8 cellular contexts compared by ENCODE assay signal in the genomic region with DNA sequence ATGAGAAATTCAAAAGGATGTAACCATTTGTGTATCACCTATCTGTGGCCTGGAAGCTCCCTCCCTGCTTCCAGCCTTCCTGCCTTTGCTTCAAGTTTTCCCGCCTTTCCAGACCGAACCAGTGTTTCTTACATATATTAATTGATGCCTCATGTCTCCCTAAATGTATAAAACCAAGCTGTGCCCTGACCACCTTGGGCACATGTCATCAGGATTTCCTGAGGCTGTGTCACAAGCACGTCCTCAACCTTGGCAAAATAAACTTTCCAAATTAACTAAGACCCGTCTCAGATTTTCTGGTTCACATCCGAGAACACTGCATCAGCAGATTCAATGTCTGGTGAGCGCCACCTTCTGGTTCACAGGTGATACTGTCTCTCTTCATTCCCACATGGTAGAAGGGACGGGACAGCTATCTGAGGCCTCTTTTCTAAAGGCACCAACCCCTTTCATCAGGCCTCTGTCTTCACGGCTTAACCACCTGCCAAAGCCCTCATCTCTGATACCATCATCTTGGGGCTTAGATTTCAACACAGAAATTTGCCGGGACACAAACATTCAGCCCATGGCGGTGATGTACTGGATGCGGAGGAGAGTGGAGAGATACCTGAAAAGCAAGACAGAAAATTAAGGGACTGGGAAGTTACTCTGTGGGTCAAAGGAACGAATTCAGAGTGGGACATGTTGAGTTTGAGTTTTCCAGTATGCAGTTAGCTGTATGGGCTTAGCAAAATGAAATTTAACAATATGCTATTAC. TPM values are rescaled to one million over a fixed set of nuclear protein-coding genes. Genes with fewer than 3 reads are reported as not detected.
A peak's percentile ranks its signal among the peaks of the same experiment; 100 is the strongest.
DNase-seq lines count a peak whose midpoint lies in the region; TF ChIP-seq lines count a peak whose summit lies in the region.

No MANE protein-coding gene starts in this region.

- intact Hi-C loops in stomach (cut with DNase I; ENCODE audit: low total_unique reads): no loop called here

- H3K27me3 Mint-ChIP-seq in endodermal cell (ENCODE audit: insufficient read depth) (peaks cover 11% of the 10 kb centered on the region), mesothelial cell of epicardium (ENCODE audit: low read depth) (peaks cover 9% of the 10 kb centered on the region)

- no peaks in the 10 kb centered on the region for H3K36me3 ChIP-seq in endodermal cell (ENCODE audit: control insufficient read depth, insufficient read depth, low read length)
- no peaks in the 10 kb centered on the region for H3K36me3 ChIP-seq in stomach

- H3K4me1 ChIP-seq in endodermal cell (ENCODE audit: control insufficient read depth, insufficient read depth, low read length) (no peaks in the 10 kb centered on the region), stomach (no peaks in the 10 kb centered on the region)

- no peaks in the 10 kb centered on the region for H3K4me1 Mint-ChIP-seq in endodermal cell
- no peaks in the 10 kb centered on the region for H3K4me1 Mint-ChIP-seq in mesothelial cell of epicardium

- H3K4me3 Mint-ChIP-seq in endodermal cell (no peak overlapping the region), mesothelial cell of epicardium (no peak overlapping the region)

- H3K4me3 ChIP-seq in WI38 (ENCODE audit: low read depth, low read length): no peak overlapping the region
- H3K4me3 ChIP-seq in endodermal cell (ENCODE audit: low read length): no peak overlapping the region
- H3K4me3 ChIP-seq in stomach: no peak overlapping the region

- H3K27me3 ChIP-seq in endodermal cell (ENCODE audit: control insufficient read depth, insufficient read depth, low read length, poor library complexity, severe bottlenecking): no peaks in the 10 kb centered on the region
- H3K27me3 ChIP-seq in stomach: peaks cover 0 to 67% (median 0%) of the 10 kb centered on the region in 3 donors

- WGBS in endodermal cell (ENCODE audit: insufficient coverage in 1 of 2, insufficient read length in 1 of 2), 2 experiments: 51 to 53% methylated on average over 11 to 12 of the region's 12 CpGs
- 31 to 37% (median 34%) methylated on average over 12 of the region's 12 CpGs for WGBS in stomach, 5 donors

- no peak for TF ChIP-seq EP300 in stomach (IDR thresholded peaks at IDR 0.05)

- no peaks in the 10 kb centered on the region for H3K9me3 ChIP-seq in endodermal cell (ENCODE audit: control insufficient read depth, low read length)
- no peaks in the 10 kb centered on the region for H3K9me3 ChIP-seq in stomach

- TF ChIP-seq POLR2A in stomach (IDR thresholded peaks at IDR 0.05): no peak

- H3K36me3 Mint-ChIP-seq in endodermal cell (ENCODE audit: low read depth): no peaks in the 10 kb centered on the region
- H3K36me3 Mint-ChIP-seq in mesothelial cell of epicardium: no peaks in the 10 kb centered on the region

- DNase-seq in DMS153 (lab: John Stamatoyannopoulos, UW) (peak; percentile 30), H4 (ENCODE audit: low spot score) (peak; percentile 51), NCI-H1930 (lab: John Stamatoyannopoulos, UW) (peak; percentile 49 to 54), endodermal cell (peak; percentile 79), mesothelial cell of epicardium (ENCODE audit: low spot score in 2 of 2, unreplicated experiment in 2 of 2) (peak in 1 of 2 experiments; percentile 66), stomach (peak; percentile 46)
- no peak for DNase-seq in activated CD4-positive, CD25-positive, alpha-beta regulatory T cell treated with anti-CD3 and anti-CD28 coated beads, Interleukin-2, amount 50 U/mL, for 72 hours

- H3K27ac Mint-ChIP-seq in endodermal cell (no peak overlapping the region), mesothelial cell of epicardium (no peak overlapping the region)

- no peaks in the 10 kb centered on the region for H3K9me3 Mint-ChIP-seq in endodermal cell
- H3K9me3 Mint-ChIP-seq in mesothelial cell of epicardium: no peaks in the 10 kb centered on the region

- H3K9ac ChIP-seq in endodermal cell (ENCODE audit: extremely low read depth, low read length, poor library complexity, severe bottlenecking): no peak overlapping the region

- TF ChIP-seq CTCF in WI38 (IDR thresholded peaks at IDR 0.05; ENCODE audit: low read depth, low read length): peak; percentile 77
- peak; percentile 86 for TF ChIP-seq CTCF in endodermal cell (conservative IDR thresholded peaks at IDR 0.05)
- peak; percentile 70 for TF ChIP-seq CTCF in mesothelial cell of epicardium (IDR thresholded peaks at IDR 0.05; ENCODE audit: unreplicated experiment)
- peak in 5 of 7 experiments; percentile 19 to 77 (median 69) for TF ChIP-seq CTCF in stomach (IDR thresholded peaks at IDR 0.05)

- H3K27ac ChIP-seq in endodermal cell (ENCODE audit: low read depth, low read length): no peak overlapping the region
- no peak overlapping the region for H3K27ac ChIP-seq in stomach

RNA-seq across cellular contexts. Expression of a gene that starts 58.7 kb away (rescaled TPM):
- 0.04 and 0.06 TPM in 2 replicates for total RNA-seq in H4 (2014; rRNA removed; shearing (Covaris generic))
- total RNA-seq in endodermal cell: under 1 TPM; 0.15 to 0.35 TPM
- 0.39 TPM for polyA plus RNA-seq in endodermal cell (2013, experiment 1 of 2)
- 0.17 TPM for polyA plus RNA-seq in endodermal cell (2013, experiment 2 of 2)
- 0.27 to 0.38 TPM (median 0.29 TPM) in 3 replicates for total RNA-seq in mesothelial cell of epicardium
- total RNA-seq in stomach: under 1 TPM in 1 of 5 donors, not detected in 4; 0.29 TPM
- under 1 TPM in 1 of 3 donors, not detected in 2; 0.08 TPM for polyA plus RNA-seq in stomach
